ENCODE assay signal across 1 cellular context in the genomic region with DNA sequence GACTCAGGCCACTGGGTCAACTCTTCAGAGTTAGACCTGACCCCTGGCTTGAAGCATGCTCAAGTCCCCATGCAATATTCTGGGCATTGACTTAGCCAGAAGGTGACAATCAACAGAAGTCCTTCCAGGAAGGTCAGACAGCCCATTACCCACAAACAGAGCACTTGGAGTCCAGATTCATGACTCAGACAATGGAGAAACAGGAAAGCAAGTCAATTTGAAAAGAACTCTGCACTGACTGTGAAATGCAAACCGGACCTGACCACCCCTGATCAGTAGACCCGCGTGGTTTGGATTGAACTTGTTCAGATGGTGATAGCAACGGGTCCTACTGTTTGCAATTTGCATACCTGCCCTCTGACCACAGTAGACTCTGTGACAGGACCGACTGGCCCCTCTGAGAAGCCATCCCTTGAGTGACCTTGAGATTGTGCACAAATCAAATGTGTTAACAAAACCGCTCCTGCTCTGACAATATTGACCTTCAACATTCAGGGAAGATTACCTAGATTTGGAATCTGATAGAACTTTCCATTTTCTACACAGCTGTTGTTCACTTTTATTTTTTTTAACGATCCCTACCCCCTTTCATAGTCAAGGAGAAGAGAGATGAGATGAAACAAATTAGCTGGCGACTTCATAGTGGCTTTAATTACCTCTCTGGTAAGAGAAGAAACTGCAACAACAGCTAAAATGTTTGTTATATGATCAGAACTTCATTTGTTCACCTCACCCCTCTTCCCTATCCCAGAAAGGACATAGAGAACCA.
TF ChIP-seq lines count a peak whose summit lies in the region.

No MANE protein-coding gene starts in this region.

TF ChIP-seq in HepG2, 621 proteins besides CTCF, POLR2A, EP300 and RAD21 (continued from another document and continues in another):
- TF ChIP-seq, protein P1, sequence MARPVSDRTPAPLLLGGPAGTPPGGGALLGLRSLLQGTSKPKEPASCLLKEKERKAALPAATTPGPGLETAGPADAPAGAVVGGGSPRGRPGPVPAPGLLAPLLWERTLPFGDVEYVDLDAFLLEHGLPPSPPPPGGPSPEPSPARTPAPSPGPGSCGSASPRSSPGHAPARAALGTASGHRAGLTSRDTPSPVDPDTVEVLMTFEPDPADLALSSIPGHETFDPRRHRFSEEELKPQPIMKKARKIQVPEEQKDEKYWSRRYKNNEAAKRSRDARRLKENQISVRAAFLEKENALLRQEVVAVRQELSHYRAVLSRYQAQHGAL (CRISPR knock-in tag; IDR thresholded peaks at IDR 0.05; ENCODE audit: not compliant biosample characterization): no peak
- no peak for TF ChIP-seq ZNF713 (CRISPR knock-in tag; IDR thresholded peaks at IDR 0.05)
- TF ChIP-seq SMARCC2 (IDR thresholded peaks at IDR 0.05): no peak
- TF ChIP-seq MYNN (CRISPR knock-in tag; IDR thresholded peaks at IDR 0.05; ENCODE audit: low read depth): no peak
- no peak for TF ChIP-seq ZNF251 (CRISPR knock-in tag; IDR thresholded peaks at IDR 0.05)
- 0 out of 2 replicates have a peak, but pooled peaks have one; percentile 32 for TF ChIP-seq TOPORS (CRISPR knock-in tag; IDR thresholded peaks at IDR 0.05)
- no peak for TF ChIP-seq SCMH1 (CRISPR knock-in tag; IDR thresholded peaks at IDR 0.05; ENCODE audit: borderline replicate concordance)
- TF ChIP-seq REXO4 (CRISPR knock-in tag; IDR thresholded peaks at IDR 0.05; ENCODE audit: borderline replicate concordance): no peak
- no peak for TF ChIP-seq ADNP (CRISPR knock-in tag; IDR thresholded peaks at IDR 0.05)
- no peak for TF ChIP-seq E2F2 (CRISPR knock-in tag; IDR thresholded peaks at IDR 0.05; ENCODE audit: borderline replicate concordance)
- TF ChIP-seq ATF2 (CRISPR knock-in tag; IDR thresholded peaks at IDR 0.05): peak; percentile 68; the same call in 1 of the 2 replicates
- TF ChIP-seq REPIN1 (CRISPR knock-in tag; IDR thresholded peaks at IDR 0.05; ENCODE audit: borderline replicate concordance, low read depth): peak; percentile 81; the same call in 1 of the 2 replicates
- TF ChIP-seq SP1 (IDR thresholded peaks at IDR 0.05): no peak
- no peak for TF ChIP-seq SP1 (CRISPR knock-in tag; IDR thresholded peaks at IDR 0.05)
- peak; percentile 83 for TF ChIP-seq POGZ (CRISPR knock-in tag; IDR thresholded peaks at IDR 0.05)
- TF ChIP-seq ZNF550 (CRISPR knock-in tag; IDR thresholded peaks at IDR 0.05; ENCODE audit: borderline replicate concordance): no peak
- peak; percentile 6 to 35; a peak in 1 of 4 replicates for TF ChIP-seq MAFK (conservative IDR thresholded peaks at IDR 0.05 in 1 of 2, IDR thresholded peaks at IDR 0.05 in 1 of 2; ENCODE audit: low read length in 2 of 2)
- TF ChIP-seq ZNF879 (CRISPR knock-in tag; IDR thresholded peaks at IDR 0.05): no peak
- TF ChIP-seq, protein P2, sequence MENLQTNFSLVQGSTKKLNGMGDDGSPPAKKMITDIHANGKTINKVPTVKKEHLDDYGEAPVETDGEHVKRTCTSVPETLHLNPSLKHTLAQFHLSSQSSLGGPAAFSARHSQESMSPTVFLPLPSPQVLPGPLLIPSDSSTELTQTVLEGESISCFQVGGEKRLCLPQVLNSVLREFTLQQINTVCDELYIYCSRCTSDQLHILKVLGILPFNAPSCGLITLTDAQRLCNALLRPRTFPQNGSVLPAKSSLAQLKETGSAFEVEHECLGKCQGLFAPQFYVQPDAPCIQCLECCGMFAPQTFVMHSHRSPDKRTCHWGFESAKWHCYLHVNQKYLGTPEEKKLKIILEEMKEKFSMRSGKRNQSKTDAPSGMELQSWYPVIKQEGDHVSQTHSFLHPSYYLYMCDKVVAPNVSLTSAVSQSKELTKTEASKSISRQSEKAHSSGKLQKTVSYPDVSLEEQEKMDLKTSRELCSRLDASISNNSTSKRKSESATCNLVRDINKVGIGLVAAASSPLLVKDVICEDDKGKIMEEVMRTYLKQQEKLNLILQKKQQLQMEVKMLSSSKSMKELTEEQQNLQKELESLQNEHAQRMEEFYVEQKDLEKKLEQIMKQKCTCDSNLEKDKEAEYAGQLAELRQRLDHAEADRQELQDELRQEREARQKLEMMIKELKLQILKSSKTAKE (CRISPR knock-in tag; IDR thresholded peaks at IDR 0.05; ENCODE audit: borderline replicate concordance): peak; percentile 92
- peak; percentile 65 for TF ChIP-seq ZBTB38 (CRISPR knock-in tag; IDR thresholded peaks at IDR 0.05)
- no peak for TF ChIP-seq NBN (conservative IDR thresholded peaks at IDR 0.05)
- TF ChIP-seq SATB2 (CRISPR knock-in tag; IDR thresholded peaks at IDR 0.05): no peak
- no peak for TF ChIP-seq SRY (CRISPR knock-in tag; IDR thresholded peaks at IDR 0.05)
- 0 out of 2 replicates have a peak, but pooled peaks have one; percentile 18 for TF ChIP-seq AKAP8 (CRISPR knock-in tag; IDR thresholded peaks at IDR 0.05)
- TF ChIP-seq ZNF337 (CRISPR knock-in tag; IDR thresholded peaks at IDR 0.05; ENCODE audit: borderline replicate concordance, low read depth): no peak
- no peak for TF ChIP-seq ZNF44 (CRISPR knock-in tag; IDR thresholded peaks at IDR 0.05)
- TF ChIP-seq ZNF274 (CRISPR knock-in tag; IDR thresholded peaks at IDR 0.05): no peak
- TF ChIP-seq GABPA (IDR thresholded peaks at IDR 0.05; ENCODE audit: low read depth, low read length): no peak
- no peak; the same call in 1 of the 2 replicates for TF ChIP-seq GABPA (CRISPR knock-in tag; IDR thresholded peaks at IDR 0.05; ENCODE audit: low read depth)
- TF ChIP-seq PAWR (CRISPR knock-in tag; IDR thresholded peaks at IDR 0.05; ENCODE audit: borderline replicate concordance): no peak
- TF ChIP-seq, protein P3, sequence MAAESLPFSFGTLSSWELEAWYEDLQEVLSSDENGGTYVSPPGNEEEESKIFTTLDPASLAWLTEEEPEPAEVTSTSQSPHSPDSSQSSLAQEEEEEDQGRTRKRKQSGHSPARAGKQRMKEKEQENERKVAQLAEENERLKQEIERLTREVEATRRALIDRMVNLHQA (CRISPR knock-in tag; IDR thresholded peaks at IDR 0.05): no peak
- peak; percentile 91; the same call in 1 of the 2 replicates for TF ChIP-seq FOSL1 (CRISPR knock-in tag; IDR thresholded peaks at IDR 0.05; ENCODE audit: borderline replicate concordance)
- TF ChIP-seq EZH2 (conservative IDR thresholded peaks at IDR 0.05; ENCODE audit: low read depth, low read length): no peak
- TF ChIP-seq, protein P4, sequence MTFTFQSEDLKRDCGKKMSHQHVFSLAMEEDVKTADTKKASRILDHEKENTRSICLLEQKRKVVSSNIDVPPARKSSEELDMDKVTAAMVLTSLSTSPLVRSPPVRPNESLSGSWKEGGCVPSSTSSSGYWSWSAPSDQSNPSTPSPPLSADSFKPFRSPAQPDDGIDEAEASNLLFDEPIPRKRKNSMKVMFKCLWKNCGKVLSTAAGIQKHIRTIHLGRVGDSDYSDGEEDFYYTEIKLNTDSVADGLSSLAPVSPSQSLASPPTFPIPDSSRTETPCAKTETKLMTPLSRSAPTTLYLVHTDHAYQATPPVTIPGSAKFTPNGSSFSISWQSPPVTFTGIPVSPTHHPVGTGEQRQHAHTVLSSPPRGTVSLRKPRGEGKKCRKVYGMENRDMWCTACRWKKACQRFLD (CRISPR knock-in tag; IDR thresholded peaks at IDR 0.05; ENCODE audit: borderline replicate concordance): no peak
- TF ChIP-seq, protein P5, sequence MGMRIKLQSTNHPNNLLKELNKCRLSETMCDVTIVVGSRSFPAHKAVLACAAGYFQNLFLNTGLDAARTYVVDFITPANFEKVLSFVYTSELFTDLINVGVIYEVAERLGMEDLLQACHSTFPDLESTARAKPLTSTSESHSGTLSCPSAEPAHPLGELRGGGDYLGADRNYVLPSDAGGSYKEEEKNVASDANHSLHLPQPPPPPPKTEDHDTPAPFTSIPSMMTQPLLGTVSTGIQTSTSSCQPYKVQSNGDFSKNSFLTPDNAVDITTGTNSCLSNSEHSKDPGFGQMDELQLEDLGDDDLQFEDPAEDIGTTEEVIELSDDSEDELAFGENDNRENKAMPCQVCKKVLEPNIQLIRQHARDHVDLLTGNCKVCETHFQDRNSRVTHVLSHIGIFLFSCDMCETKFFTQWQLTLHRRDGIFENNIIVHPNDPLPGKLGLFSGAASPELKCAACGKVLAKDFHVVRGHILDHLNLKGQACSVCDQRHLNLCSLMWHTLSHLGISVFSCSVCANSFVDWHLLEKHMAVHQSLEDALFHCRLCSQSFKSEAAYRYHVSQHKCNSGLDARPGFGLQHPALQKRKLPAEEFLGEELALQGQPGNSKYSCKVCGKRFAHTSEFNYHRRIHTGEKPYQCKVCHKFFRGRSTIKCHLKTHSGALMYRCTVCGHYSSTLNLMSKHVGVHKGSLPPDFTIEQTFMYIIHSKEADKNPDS (CRISPR knock-in tag; IDR thresholded peaks at IDR 0.05): no peak
- 0 out of 2 replicates have a peak, but pooled peaks have one; percentile 28 for TF ChIP-seq ZNF12 (CRISPR knock-in tag; IDR thresholded peaks at IDR 0.05)
- no peak; the same call in 1 of the 2 replicates for TF ChIP-seq ZNF331 (CRISPR knock-in tag; IDR thresholded peaks at IDR 0.05)
- TF ChIP-seq, protein P6, sequence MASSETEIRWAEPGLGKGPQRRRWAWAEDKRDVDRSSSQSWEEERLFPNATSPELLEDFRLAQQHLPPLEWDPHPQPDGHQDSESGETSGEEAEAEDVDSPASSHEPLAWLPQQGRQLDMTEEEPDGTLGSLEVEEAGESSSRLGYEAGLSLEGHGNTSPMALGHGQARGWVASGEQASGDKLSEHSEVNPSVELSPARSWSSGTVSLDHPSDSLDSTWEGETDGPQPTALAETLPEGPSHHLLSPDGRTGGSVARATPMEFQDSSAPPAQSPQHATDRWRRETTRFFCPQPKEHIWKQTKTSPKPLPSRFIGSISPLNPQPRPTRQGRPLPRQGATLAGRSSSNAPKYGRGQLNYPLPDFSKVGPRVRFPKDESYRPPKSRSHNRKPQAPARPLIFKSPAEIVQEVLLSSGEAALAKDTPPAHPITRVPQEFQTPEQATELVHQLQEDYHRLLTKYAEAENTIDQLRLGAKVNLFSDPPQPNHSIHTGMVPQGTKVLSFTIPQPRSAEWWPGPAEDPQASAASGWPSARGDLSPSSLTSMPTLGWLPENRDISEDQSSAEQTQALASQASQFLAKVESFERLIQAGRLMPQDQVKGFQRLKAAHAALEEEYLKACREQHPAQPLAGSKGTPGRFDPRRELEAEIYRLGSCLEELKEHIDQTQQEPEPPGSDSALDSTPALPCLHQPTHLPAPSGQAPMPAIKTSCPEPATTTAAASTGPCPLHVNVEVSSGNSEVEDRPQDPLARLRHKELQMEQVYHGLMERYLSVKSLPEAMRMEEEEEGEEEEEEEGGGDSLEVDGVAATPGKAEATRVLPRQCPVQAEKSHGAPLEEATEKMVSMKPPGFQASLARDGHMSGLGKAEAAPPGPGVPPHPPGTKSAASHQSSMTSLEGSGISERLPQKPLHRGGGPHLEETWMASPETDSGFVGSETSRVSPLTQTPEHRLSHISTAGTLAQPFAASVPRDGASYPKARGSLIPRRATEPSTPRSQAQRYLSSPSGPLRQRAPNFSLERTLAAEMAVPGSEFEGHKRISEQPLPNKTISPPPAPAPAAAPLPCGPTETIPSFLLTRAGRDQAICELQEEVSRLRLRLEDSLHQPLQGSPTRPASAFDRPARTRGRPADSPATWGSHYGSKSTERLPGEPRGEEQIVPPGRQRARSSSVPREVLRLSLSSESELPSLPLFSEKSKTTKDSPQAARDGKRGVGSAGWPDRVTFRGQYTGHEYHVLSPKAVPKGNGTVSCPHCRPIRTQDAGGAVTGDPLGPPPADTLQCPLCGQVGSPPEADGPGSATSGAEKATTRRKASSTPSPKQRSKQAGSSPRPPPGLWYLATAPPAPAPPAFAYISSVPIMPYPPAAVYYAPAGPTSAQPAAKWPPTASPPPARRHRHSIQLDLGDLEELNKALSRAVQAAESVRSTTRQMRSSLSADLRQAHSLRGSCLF (CRISPR knock-in tag; IDR thresholded peaks at IDR 0.05; ENCODE audit: borderline replicate concordance): no peak
- TF ChIP-seq MLX (CRISPR knock-in tag; IDR thresholded peaks at IDR 0.05): peak; percentile 82
- TF ChIP-seq, protein P7, sequence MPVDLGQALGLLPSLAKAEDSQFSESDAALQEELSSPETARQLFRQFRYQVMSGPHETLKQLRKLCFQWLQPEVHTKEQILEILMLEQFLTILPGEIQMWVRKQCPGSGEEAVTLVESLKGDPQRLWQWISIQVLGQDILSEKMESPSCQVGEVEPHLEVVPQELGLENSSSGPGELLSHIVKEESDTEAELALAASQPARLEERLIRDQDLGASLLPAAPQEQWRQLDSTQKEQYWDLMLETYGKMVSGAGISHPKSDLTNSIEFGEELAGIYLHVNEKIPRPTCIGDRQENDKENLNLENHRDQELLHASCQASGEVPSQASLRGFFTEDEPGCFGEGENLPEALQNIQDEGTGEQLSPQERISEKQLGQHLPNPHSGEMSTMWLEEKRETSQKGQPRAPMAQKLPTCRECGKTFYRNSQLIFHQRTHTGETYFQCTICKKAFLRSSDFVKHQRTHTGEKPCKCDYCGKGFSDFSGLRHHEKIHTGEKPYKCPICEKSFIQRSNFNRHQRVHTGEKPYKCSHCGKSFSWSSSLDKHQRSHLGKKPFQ (CRISPR knock-in tag; IDR thresholded peaks at IDR 0.05; ENCODE audit: insufficient replicate concordance): no peak
